In the genomic region with DNA sequence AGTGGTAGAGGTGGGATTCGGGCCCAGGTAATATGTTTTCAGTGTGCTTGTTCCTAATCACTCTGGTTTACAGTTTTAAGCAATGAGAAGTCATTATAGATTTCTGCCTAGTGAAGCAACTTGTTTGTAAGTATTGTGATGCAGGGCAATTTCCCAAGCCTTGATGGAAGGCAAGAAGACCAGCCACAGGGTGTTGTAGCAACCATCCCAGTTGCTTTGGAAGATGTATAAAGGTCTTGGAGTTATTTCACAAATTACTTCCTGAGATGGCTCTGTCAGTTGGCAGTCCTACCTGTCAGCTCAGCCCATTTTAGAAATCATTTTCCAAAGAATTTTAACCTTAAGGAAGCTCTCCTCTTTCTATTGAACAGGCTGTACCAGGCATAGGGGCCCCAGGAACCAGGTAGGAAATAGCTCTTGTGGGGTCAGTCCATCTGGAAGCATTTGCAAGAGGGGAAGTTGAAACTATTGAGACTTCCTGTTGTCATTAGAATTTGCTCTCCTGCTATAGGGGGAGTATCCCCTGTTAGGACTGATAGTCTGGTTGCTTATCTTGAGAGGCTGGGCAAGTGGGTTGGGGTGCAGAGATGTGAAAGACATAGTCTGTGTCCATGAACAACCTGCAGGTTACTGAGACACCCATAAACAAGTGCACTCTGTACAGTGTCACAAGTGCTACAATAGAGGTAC, we compare ENCODE assay signal across 1 cellular context.
TF ChIP-seq lines count a peak whose summit lies in the region.

No MANE protein-coding gene starts in this region.

TF ChIP-seq in K562, 482 proteins besides CTCF, POLR2A, EP300 and RAD21 (continued from another document):
- TF ChIP-seq, protein P1, sequence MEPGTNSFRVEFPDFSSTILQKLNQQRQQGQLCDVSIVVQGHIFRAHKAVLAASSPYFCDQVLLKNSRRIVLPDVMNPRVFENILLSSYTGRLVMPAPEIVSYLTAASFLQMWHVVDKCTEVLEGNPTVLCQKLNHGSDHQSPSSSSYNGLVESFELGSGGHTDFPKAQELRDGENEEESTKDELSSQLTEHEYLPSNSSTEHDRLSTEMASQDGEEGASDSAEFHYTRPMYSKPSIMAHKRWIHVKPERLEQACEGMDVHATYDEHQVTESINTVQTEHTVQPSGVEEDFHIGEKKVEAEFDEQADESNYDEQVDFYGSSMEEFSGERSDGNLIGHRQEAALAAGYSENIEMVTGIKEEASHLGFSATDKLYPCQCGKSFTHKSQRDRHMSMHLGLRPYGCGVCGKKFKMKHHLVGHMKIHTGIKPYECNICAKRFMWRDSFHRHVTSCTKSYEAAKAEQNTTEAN (CRISPR knock-in tag; IDR thresholded peaks at IDR 0.05), result no peak
- TF ChIP-seq ZNF134 (CRISPR knock-in tag; conservative IDR thresholded peaks at IDR 0.05), result no peak
- TF ChIP-seq NR3C1 (CRISPR knock-in tag; IDR thresholded peaks at IDR 0.05), result no peak
- no peak for TF ChIP-seq NCOA6 (IDR thresholded peaks at IDR 0.05)
- no peak for TF ChIP-seq ZBTB2 (IDR thresholded peaks at IDR 0.05)
- TF ChIP-seq CBFA2T3 (IDR thresholded peaks at IDR 0.05), result peak; percentile 75
- TF ChIP-seq PHF21A (IDR thresholded peaks at IDR 0.05; ENCODE audit: borderline replicate concordance, low read depth), result no peak
- TF ChIP-seq RBM14 (IDR thresholded peaks at IDR 0.05; ENCODE audit: borderline replicate concordance, insufficient read depth, low read depth, low read length), result no peak
- TF ChIP-seq HINFP (tag; conservative IDR thresholded peaks at IDR 0.05; ENCODE audit: low read depth), result no peak
- 0 out of 4 replicates have a peak, but pooled peaks of 1 of the 2 experiments have one; percentile 44 for TF ChIP-seq ETV6 (IDR thresholded peaks at IDR 0.05; ENCODE audit: borderline replicate concordance in 1 of 2, low read depth in 2 of 2, low read length in 1 of 2)
- no peak for TF ChIP-seq ETV6 (CRISPR knock-in tag; IDR thresholded peaks at IDR 0.05; ENCODE audit: borderline replicate concordance)
- TF ChIP-seq CREB1 (IDR thresholded peaks at IDR 0.05), result no peak
- TF ChIP-seq CREB1 (CRISPR knock-in tag; IDR thresholded peaks at IDR 0.05), result no peak
- TF ChIP-seq ZNF77 (CRISPR knock-in tag; IDR thresholded peaks at IDR 0.05), result no peak
- no peak for TF ChIP-seq PML (IDR thresholded peaks at IDR 0.05; ENCODE audit: low read length)
- TF ChIP-seq SMAD4 (CRISPR knock-in tag; conservative IDR thresholded peaks at IDR 0.05), result peak; percentile 40; the same call in 1 of the 2 replicates
- TF ChIP-seq, protein P2, sequence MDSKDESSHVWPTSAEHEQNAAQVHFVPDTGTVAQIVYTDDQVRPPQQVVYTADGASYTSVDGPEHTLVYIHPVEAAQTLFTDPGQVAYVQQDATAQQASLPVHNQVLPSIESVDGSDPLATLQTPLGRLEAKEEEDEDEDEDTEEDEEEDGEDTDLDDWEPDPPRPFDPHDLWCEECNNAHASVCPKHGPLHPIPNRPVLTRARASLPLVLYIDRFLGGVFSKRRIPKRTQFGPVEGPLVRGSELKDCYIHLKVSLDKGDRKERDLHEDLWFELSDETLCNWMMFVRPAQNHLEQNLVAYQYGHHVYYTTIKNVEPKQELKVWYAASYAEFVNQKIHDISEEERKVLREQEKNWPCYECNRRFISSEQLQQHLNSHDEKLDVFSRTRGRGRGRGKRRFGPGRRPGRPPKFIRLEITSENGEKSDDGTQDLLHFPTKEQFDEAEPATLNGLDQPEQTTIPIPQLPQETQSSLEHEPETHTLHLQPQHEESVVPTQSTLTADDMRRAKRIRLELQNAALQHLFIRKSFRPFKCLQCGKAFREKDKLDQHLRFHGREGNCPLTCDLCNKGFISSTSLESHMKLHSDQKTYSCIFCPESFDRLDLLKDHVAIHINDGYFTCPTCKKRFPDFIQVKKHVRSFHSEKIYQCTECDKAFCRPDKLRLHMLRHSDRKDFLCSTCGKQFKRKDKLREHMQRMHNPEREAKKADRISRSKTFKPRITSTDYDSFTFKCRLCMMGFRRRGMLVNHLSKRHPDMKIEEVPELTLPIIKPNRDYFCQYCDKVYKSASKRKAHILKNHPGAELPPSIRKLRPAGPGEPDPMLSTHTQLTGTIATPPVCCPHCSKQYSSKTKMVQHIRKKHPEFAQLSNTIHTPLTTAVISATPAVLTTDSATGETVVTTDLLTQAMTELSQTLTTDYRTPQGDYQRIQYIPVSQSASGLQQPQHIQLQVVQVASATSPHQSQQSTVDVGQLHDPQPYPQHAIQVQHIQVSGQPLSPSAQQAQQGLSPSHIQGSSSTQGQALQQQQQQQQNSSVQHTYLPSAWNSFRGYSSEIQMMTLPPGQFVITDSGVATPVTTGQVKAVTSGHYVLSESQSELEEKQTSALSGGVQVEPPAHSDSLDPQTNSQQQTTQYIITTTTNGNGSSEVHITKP (IDR thresholded peaks at IDR 0.05; ENCODE audit: partially characterized antibody), result peak; percentile 77
- no peak for TF ChIP-seq RBM17 (IDR thresholded peaks at IDR 0.05; ENCODE audit: borderline replicate concordance, low read depth, low read length)
- TF ChIP-seq TBP (optimal IDR thresholded peaks at IDR 0.05; ENCODE audit: low read depth, low read length), result peak; percentile 27
- no peak for TF ChIP-seq ZBED1 (IDR thresholded peaks at IDR 0.05)
- TF ChIP-seq GMEB1 (CRISPR knock-in tag; IDR thresholded peaks at IDR 0.05), result no peak
- TF ChIP-seq ARID1B (IDR thresholded peaks at IDR 0.05), result peak; percentile 74
- TF ChIP-seq PYGO2 (tag; IDR thresholded peaks at IDR 0.05), result no peak
- TF ChIP-seq GATAD2A (IDR thresholded peaks at IDR 0.05), result no peak
- no peak for TF ChIP-seq DNMT1 (IDR thresholded peaks at IDR 0.05)
- TF ChIP-seq RBM39 (optimal IDR thresholded peaks at IDR 0.05; ENCODE audit: low read depth, low read length), result no peak
- TF ChIP-seq NR2F6 (CRISPR knock-in tag; IDR thresholded peaks at IDR 0.05), result no peak
- no peak for TF ChIP-seq SMARCA5 (IDR thresholded peaks at IDR 0.05)
- peak; percentile 66; the same call in 1 of the 2 replicates for TF ChIP-seq SPI1 (IDR thresholded peaks at IDR 0.05; ENCODE audit: borderline replicate concordance, low read depth, low read length)
- peak; percentile 31; the same call in 1 of the 2 replicates for TF ChIP-seq MTA2 (IDR thresholded peaks at IDR 0.05; ENCODE audit: low read depth)
- TF ChIP-seq, protein P3, sequence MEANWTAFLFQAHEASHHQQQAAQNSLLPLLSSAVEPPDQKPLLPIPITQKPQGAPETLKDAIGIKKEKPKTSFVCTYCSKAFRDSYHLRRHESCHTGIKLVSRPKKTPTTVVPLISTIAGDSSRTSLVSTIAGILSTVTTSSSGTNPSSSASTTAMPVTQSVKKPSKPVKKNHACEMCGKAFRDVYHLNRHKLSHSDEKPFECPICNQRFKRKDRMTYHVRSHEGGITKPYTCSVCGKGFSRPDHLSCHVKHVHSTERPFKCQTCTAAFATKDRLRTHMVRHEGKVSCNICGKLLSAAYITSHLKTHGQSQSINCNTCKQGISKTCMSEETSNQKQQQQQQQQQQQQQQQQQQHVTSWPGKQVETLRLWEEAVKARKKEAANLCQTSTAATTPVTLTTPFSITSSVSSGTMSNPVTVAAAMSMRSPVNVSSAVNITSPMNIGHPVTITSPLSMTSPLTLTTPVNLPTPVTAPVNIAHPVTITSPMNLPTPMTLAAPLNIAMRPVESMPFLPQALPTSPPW (CRISPR knock-in tag; IDR thresholded peaks at IDR 0.05), result 0 out of 2 replicates have a peak, but pooled peaks have one; percentile 5
- 0 out of 2 replicates have a peak, but pooled peaks have one; percentile 40 for TF ChIP-seq SMARCE1 (IDR thresholded peaks at IDR 0.05)
- TF ChIP-seq ZBTB17 (CRISPR knock-in tag; IDR thresholded peaks at IDR 0.05), result no peak
